ENCODE assay signal across 8 cellular contexts in the genomic region with DNA sequence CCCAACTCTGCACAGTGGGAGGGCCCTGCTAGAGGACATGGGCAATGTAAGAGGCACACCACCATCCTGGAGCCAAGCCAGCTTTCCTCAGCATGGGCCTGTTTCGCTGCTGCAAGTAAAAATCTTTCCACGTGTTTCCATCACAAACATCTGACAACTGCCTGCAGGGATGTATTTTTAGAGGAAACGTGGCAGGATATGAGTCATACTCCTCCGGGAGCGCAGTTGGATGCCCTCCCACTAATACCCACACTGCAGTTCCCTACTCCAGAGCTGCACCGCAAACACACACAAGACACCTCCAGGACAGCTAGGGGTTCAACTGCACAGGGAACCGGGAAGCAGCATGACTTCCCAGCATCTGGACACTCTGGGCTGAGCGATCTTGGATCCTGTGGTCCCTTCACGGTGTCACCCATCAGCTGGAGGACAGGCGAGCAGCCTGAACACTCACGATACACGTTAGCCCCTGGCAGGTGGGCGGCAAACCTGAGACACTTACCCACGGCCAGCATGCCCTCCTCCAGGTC. TPM values are rescaled to one million over a fixed set of nuclear protein-coding genes. Genes with fewer than 3 reads are reported as not detected.
DNase-seq lines count a peak whose midpoint lies in the region; ATAC-seq and TF ChIP-seq lines count a peak whose summit lies in the region.

No MANE protein-coding gene starts in this region.

- no peaks in the 10 kb centered on the region for H3K9me3 Mint-ChIP-seq in activated naive CD8-positive, alpha-beta T cell (ENCODE audit: low read depth)
- no peaks in the 10 kb centered on the region for H3K9me3 Mint-ChIP-seq in T-helper 2 cell treated with Interferon-gamma antibody and Interleukin-4, amounts not matched to agents 5 μg/mL and 100 μg/mL, for 36 hours

- DNase-seq in AG20443 (ENCODE audit: low spot score) (peak; percentile 88), Right ventricle myocardium superior (peak; percentile 92), retinal pigment epithelial cell (ENCODE audit: low read depth) (peak; percentile 95)
- no peak for DNase-seq in T-helper 2 cell treated with Interferon-gamma antibody and Interleukin-4, amounts not matched to agents 5 μg/mL and 100 μg/mL, for 36 hours (ENCODE audit: low spot score)
- DNase-seq in stimulated activated CD4-positive, alpha-beta T cell treated with anti-CD3 and anti-CD28 coated beads, Interleukin-1b, Interleukin-23, amount 100 ng/mL, for 48 hours: no peak

- TF ChIP-seq EP300 in Ishikawa (IDR thresholded peaks at IDR 0.05; ENCODE audit: borderline replicate concordance): peak; percentile 56; the same call in 1 of the 2 replicates

- H3K4me1 Mint-ChIP-seq in activated naive CD8-positive, alpha-beta T cell (ENCODE audit: low read depth): peaks cover 16% of the 10 kb centered on the region
- peaks cover 11% of the 10 kb centered on the region for H3K4me1 Mint-ChIP-seq in T-helper 2 cell treated with Interferon-gamma antibody and Interleukin-4, amounts not matched to agents 5 μg/mL and 100 μg/mL, for 36 hours (ENCODE audit: low read depth)

- TF ChIP-seq RAD21 in Ishikawa (IDR thresholded peaks at IDR 0.05; ENCODE audit: low read depth): no peak; the same call in 1 of the 2 replicates

- peaks cover 3% of the 10 kb centered on the region for H3K36me3 Mint-ChIP-seq in activated naive CD8-positive, alpha-beta T cell
- H3K36me3 Mint-ChIP-seq in T-helper 2 cell treated with Interferon-gamma antibody and Interleukin-4, amounts not matched to agents 5 μg/mL and 100 μg/mL, for 36 hours (ENCODE audit: low read depth): peaks cover 81% of the 10 kb centered on the region

- H3K27ac Mint-ChIP-seq in activated naive CD8-positive, alpha-beta T cell: peak overlapping the region; percentile 64
- no peak overlapping the region for H3K27ac Mint-ChIP-seq in T-helper 2 cell treated with Interferon-gamma antibody and Interleukin-4, amounts not matched to agents 5 μg/mL and 100 μg/mL, for 36 hours

- no peak overlapping the region for H3K4me3 ChIP-seq in retinal pigment epithelial cell (ENCODE audit: low read length)

- no peak for TF ChIP-seq CTCF in retinal pigment epithelial cell (conservative IDR thresholded peaks at IDR 0.05; ENCODE audit: low read depth, low read length)

- no peak overlapping the region for H3K4me3 Mint-ChIP-seq in activated naive CD8-positive, alpha-beta T cell
- no peak overlapping the region for H3K4me3 Mint-ChIP-seq in T-helper 2 cell treated with Interferon-gamma antibody and Interleukin-4, amounts not matched to agents 5 μg/mL and 100 μg/mL, for 36 hours

- intact Hi-C loops in Right ventricle myocardium superior (cut with DNase I): loop anchor here (2.0 kb wide), 1 partner anchor 46 kb away; the partner anchor contains the start of gene ANXA11

- ATAC-seq in Right ventricle myocardium superior (ENCODE audit: poor library complexity): peak; percentile 95
- no peak for ATAC-seq in HG02840 (IDR thresholded peaks at IDR 0.05; ENCODE audit: low FRiP score, unreplicated experiment)

- no peaks in the 10 kb centered on the region for H3K27me3 Mint-ChIP-seq in activated naive CD8-positive, alpha-beta T cell
- H3K27me3 Mint-ChIP-seq in T-helper 2 cell treated with Interferon-gamma antibody and Interleukin-4, amounts not matched to agents 5 μg/mL and 100 μg/mL, for 36 hours (ENCODE audit: low read depth): no peaks in the 10 kb centered on the region

TF ChIP-seq in Ishikawa, 13 proteins besides CTCF, POLR2A, EP300 and RAD21:
- TF ChIP-seq TAF1 (IDR thresholded peaks at IDR 0.05; ENCODE audit: low read depth): no peak
- no peak for TF ChIP-seq USF1 (IDR thresholded peaks at IDR 0.05)
- peak; percentile 85 for TF ChIP-seq NFIC (IDR thresholded peaks at IDR 0.05)
- no peak; the same call in 1 of the 2 replicates for TF ChIP-seq FOXM1 (IDR thresholded peaks at IDR 0.05; ENCODE audit: borderline replicate concordance, low read depth)
- peak; percentile 97 for TF ChIP-seq MAX (IDR thresholded peaks at IDR 0.05)
- no peak; the same call in 1 of the 2 replicates for TF ChIP-seq TCF12 (IDR thresholded peaks at IDR 0.05; ENCODE audit: low read depth)
- TF ChIP-seq EGR1 (IDR thresholded peaks at IDR 0.05): no peak
- TF ChIP-seq CREB1 (IDR thresholded peaks at IDR 0.05; ENCODE audit: low read depth): no peak
- TF ChIP-seq REST (IDR thresholded peaks at IDR 0.05; ENCODE audit: low read depth): no peak

RNA-seq across cellular contexts. Expression of gene PLAC9, which starts 26.1 kb away (rescaled TPM):
- total RNA-seq in Right ventricle myocardium superior: 29.1 TPM

RNA-seq across cellular contexts. Expression of gene ANXA11, which starts 46.7 kb away (rescaled TPM):
- 434 TPM for total RNA-seq in Right ventricle myocardium superior

Comparison
In these comparisons a context has a peak if more than half of its experiments do, and no peak if none do; other contexts are left out.
1. DNase-seq: peak in AG20443 (single experiment), Right ventricle myocardium superior (single experiment) and retinal pigment epithelial cell (single experiment); none in T-helper 2 cell treated with Interferon-gamma antibody and Interleukin-4, amounts not matched to agents 5 μg/mL and 100 μg/mL, for 36 hours (single experiment) and stimulated activated CD4-positive, alpha-beta T cell treated with anti-CD3 and anti-CD28 coated beads, Interleukin-1b, Interleukin-23, amount 100 ng/mL, for 48 hours (single experiment).